ENCODE assay signal across 22 cellular contexts in the genomic region with DNA sequence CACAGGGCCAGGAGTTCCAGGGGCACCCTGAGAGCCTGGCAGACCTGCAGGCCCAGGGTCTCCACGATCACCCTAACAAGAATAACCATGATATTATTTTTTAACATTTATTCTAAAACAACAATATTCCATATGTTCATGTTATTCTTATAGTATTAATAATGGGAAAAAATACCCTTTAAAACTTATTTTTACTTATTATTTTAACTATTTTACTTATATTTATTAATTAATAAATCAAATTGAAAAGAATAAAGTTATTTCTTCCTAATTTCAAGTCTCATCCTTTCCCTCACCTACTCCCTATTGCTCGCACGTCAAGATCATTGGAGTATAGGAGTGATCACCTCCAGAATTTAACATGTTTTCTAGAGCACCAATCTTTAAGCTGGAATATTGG.
A peak's percentile ranks its signal among the peaks of the same experiment; 100 is the strongest.
DNase-seq lines count a peak whose midpoint lies in the region; ATAC-seq, FAIRE-seq and TF ChIP-seq lines count a peak whose summit lies in the region.
"Had no signal": no experiment of that assay in that cellular context is flagged by ENCODE, and none has a peak within 500 bp of the region (broad histone marks: within the 10 kb centered on the region; RNA-seq: fewer than 3 reads in every experiment).

No MANE protein-coding gene starts in this region.

- H3F3A ChIP-seq in GM23248 (ENCODE audit: insufficient read depth) = peaks cover 73% of the 10 kb centered on the region
- peaks cover 14% of the 10 kb centered on the region for H3F3A ChIP-seq in smooth muscle cell (ENCODE audit: low read depth)

- no peak for ATAC-seq in right cardiac atrium
- ATAC-seq: HCT116 had no signal

- H3K4me2 ChIP-seq in GM23248 (ENCODE audit: unreplicated experiment) = no peak overlapping the region
- H3K4me2 ChIP-seq in smooth muscle cell = no peak overlapping the region

- peaks cover 7% of the 10 kb centered on the region; the same call in 1 of the 2 replicates for H3K79me2 ChIP-seq in GM23248 (ENCODE audit: insufficient read depth)
- peaks cover 32% of the 10 kb centered on the region for H3K79me2 ChIP-seq in smooth muscle cell (ENCODE audit: low read depth)

- no peaks in the 10 kb centered on the region for H3K9me2 ChIP-seq in GM23248 (ENCODE audit: insufficient read depth)

- peaks cover 53% of the 10 kb centered on the region for H3K4me1 Mint-ChIP-seq in chondrocyte (ENCODE audit: low read depth)

- peaks cover 3% of the 10 kb centered on the region for H3K9me3 Mint-ChIP-seq in chondrocyte (ENCODE audit: low read depth)
- H3K9me3 Mint-ChIP-seq: CD4-positive, alpha-beta T cell; IgD-negative memory B cell had no signal

- H3K27me3 ChIP-seq in GM23248 (replicated peaks; ENCODE audit: insufficient read depth) = no peaks in the 10 kb centered on the region
- no peaks in the 10 kb centered on the region for H3K27me3 ChIP-seq in smooth muscle cell (ENCODE audit: low read depth)
- H3K27me3 ChIP-seq in right cardiac atrium (ENCODE audit: control insufficient read depth, insufficient read depth) = no peaks in the 10 kb centered on the region

- DNase-seq in GM23248 (no peak), chondrocyte (ENCODE audit: low spot score) (no peak), smooth muscle cell (lab: John Stamatoyannopoulos, UW; ENCODE audit: unreplicated experiment) (no peak), midbrain (lab: John Stamatoyannopoulos, UW) (no peak), kidney tubule cell (ENCODE audit: low spot score) (no peak), glomerular visceral epithelial cell (ENCODE audit: extremely low spot score) (no peak), right cardiac atrium (no peak)
- DNase-seq: ACHN; AML-193; Caco-2; CD4-positive, alpha-beta T cell; GDM1; GOT3; H7 had no signal

- H3K4me3 Mint-ChIP-seq in chondrocyte (ENCODE audit: unreplicated experiment) = no peak overlapping the region
- H3K4me3 Mint-ChIP-seq: CD4-positive, alpha-beta T cell; IgD-negative memory B cell had no signal

- intact Hi-C loops in right cardiac atrium (cut with DNase I) = no loop called here

- in situ Hi-C loops in GM23248 (cut with MboI) = no loop called here

- no peak for TF ChIP-seq CTCF in chondrocyte (IDR thresholded peaks at IDR 0.05)
- no peak for TF ChIP-seq CTCF in smooth muscle cell (IDR thresholded peaks at IDR 0.05; ENCODE audit: borderline replicate concordance, insufficient read depth, poor library complexity, severe bottlenecking)

- H3K9ac ChIP-seq in GM23248 (no peak overlapping the region), smooth muscle cell (ENCODE audit: low read depth) (no peak overlapping the region)

- 97% methylated on average over 3 of the region's 3 CpGs for WGBS in GM23248 (ENCODE audit: low coverage in 1 of 2, low lambda C conversion rate in 2 of 2, missing lambda C conversion rate in 2 of 2), 2 experiments
- 95% methylated on average over 3 of the region's 3 CpGs for WGBS in smooth muscle cell (ENCODE audit: low lambda C conversion rate)
- WGBS in right cardiac atrium = 90% methylated on average over 3 of the region's 3 CpGs

- H3K27ac Mint-ChIP-seq in chondrocyte (ENCODE audit: unreplicated experiment) = peak overlapping the region; percentile 32
- H3K27ac Mint-ChIP-seq: CD4-positive, alpha-beta T cell; IgD-negative memory B cell had no signal

- H3K9me3 ChIP-seq in GM23248 (ENCODE audit: low read depth) = no peaks in the 10 kb centered on the region
- no peaks in the 10 kb centered on the region for H3K9me3 ChIP-seq in smooth muscle cell (replicated peaks; ENCODE audit: low read depth)
- H3K9me3 ChIP-seq in right cardiac atrium (ENCODE audit: control insufficient read depth, low read length) = no peaks in the 10 kb centered on the region
- H3K9me3 ChIP-seq: Caco-2 had no signal

- H3K4me1 ChIP-seq in GM23248 (ENCODE audit: insufficient read depth) = peaks cover 19% of the 10 kb centered on the region
- H3K4me1 ChIP-seq in smooth muscle cell (ENCODE audit: low read depth) = no peaks in the 10 kb centered on the region
- no peaks in the 10 kb centered on the region for H3K4me1 ChIP-seq in right cardiac atrium (ENCODE audit: control insufficient read depth, insufficient read depth, low read length)

- H3K36me3 ChIP-seq in GM23248 (ENCODE audit: low read depth) (peaks cover 91% of the 10 kb centered on the region), smooth muscle cell (ENCODE audit: low read depth) (peaks cover 66% of the 10 kb centered on the region)

- no peaks in the 10 kb centered on the region for H3K27me3 Mint-ChIP-seq in chondrocyte (ENCODE audit: low read depth)
- H3K27me3 Mint-ChIP-seq: CD4-positive, alpha-beta T cell; IgD-negative memory B cell had no signal

- FAIRE-seq in TTC549 (lab: Jason Lieb, UNC) = peak; percentile 36
- FAIRE-seq: D721Med, GM12892, GM18507, HTR-8/SVneo had no signal

- H3K27ac ChIP-seq in GM23248 (peak overlapping the region; percentile 10; the same call in 1 of the 2 replicates), smooth muscle cell (ENCODE audit: low read depth) (peak overlapping the region; percentile 12), right cardiac atrium (ENCODE audit: low read length) (no peak overlapping the region)
- H3K27ac ChIP-seq: C4-2B had no signal

- no peaks in the 10 kb centered on the region for H4K20me1 ChIP-seq in GM23248 (ENCODE audit: insufficient read depth)
- no peaks in the 10 kb centered on the region for H4K20me1 ChIP-seq in smooth muscle cell (ENCODE audit: low read depth)

- H3K36me3 Mint-ChIP-seq in chondrocyte (ENCODE audit: low read depth) = peaks cover 54% of the 10 kb centered on the region
- H3K36me3 Mint-ChIP-seq: IgD-negative memory B cell had no signal

- no peak overlapping the region for H2AFZ ChIP-seq in GM23248
- H2AFZ ChIP-seq in smooth muscle cell (ENCODE audit: low read depth) = no peak overlapping the region

- no peak overlapping the region for H3K4me3 ChIP-seq in GM23248
- H3K4me3 ChIP-seq in smooth muscle cell = no peak overlapping the region
- H3K4me3 ChIP-seq in right cardiac atrium (ENCODE audit: low read length) = no peak overlapping the region
